11 cellular contexts compared by ENCODE assay signal in genomic region chr16:638034-638543, GRCh38. TPM values are rescaled to one million over a fixed set of nuclear protein-coding genes. Genes with fewer than 3 reads are reported as not detected.
DNase-seq lines count a peak whose midpoint lies in the region; ATAC-seq and TF ChIP-seq lines count a peak whose summit lies in the region.
"Had no signal": no experiment of that assay in that cellular context is flagged by ENCODE, and none has a peak within 500 bp of the region (broad histone marks: within the 10 kb centered on the region; RNA-seq: fewer than 3 reads in every experiment).

No MANE protein-coding gene starts in this region.

- H3K9ac ChIP-seq in Loucy (ENCODE audit: low read depth, low read length, poor library complexity, severe bottlenecking) = no peak overlapping the region

- no peaks in the 10 kb centered on the region for H3K36me3 Mint-ChIP-seq in CD4-positive, CD25-positive, alpha-beta regulatory T cell
- H3K36me3 Mint-ChIP-seq in effector memory CD8-positive, alpha-beta T cell (ENCODE audit: insufficient read depth) = peaks cover 24% of the 10 kb centered on the region
- peaks cover 4% of the 10 kb centered on the region for H3K36me3 Mint-ChIP-seq in neural crest cell (ENCODE audit: low read depth)

- DNase-seq in CD4-positive, CD25-positive, alpha-beta regulatory T cell = no peak
- DNase-seq in effector memory CD8-positive, alpha-beta T cell = no peak
- no peak for DNase-seq in neural crest cell (ENCODE audit: low read depth, low spot score)
- DNase-seq in UCSD-AML1 (lab: John Stamatoyannopoulos, UW; ENCODE audit: unreplicated experiment) = no peak
- DNase-seq in SHP77 treated with DMSO at 0.1 percent for 48 hours (lab: John Stamatoyannopoulos, UW) = no peak
- DNase-seq in hepatic stellate cell (ENCODE audit: low spot score) = no peak
- DNase-seq in SKM-1 treated with dmso at 0.1 percent for 144 hours (lab: John Stamatoyannopoulos, UW; ENCODE audit: unreplicated experiment) = no peak
- DNase-seq: activated CD4-positive, CD25-positive, alpha-beta regulatory T cell; activated T-cell treated with anti-CD3 and anti-CD28 coated beads for 4 hours; stimulated activated naive B cell treated with anti-CD40 and anti-IgM and Interleukin-4, amounts not matched to agents 10 μg/mL and 1 μg/mL and 100 μg/mL, for 72 hours had no signal

- TF ChIP-seq CTCF in Loucy (conservative IDR thresholded peaks at IDR 0.05; ENCODE audit: low read length) = no peak
- no peak for TF ChIP-seq CTCF in neural crest cell (conservative IDR thresholded peaks at IDR 0.05)

- H3K27me3 Mint-ChIP-seq in CD4-positive, CD25-positive, alpha-beta regulatory T cell = peaks cover 8% of the 10 kb centered on the region
- peaks cover 0 to 6% of the 10 kb centered on the region in 2 donors for H3K27me3 Mint-ChIP-seq in effector memory CD8-positive, alpha-beta T cell
- H3K27me3 Mint-ChIP-seq in neural crest cell (ENCODE audit: low read depth) = peaks cover 7% of the 10 kb centered on the region

- peak overlapping the region in 1 of 3 donors; percentile 14 for H3K27ac Mint-ChIP-seq in CD4-positive, CD25-positive, alpha-beta regulatory T cell
- H3K27ac Mint-ChIP-seq in effector memory CD8-positive, alpha-beta T cell = peak overlapping the region in 1 of 2 donors; percentile 55
- H3K27ac Mint-ChIP-seq in neural crest cell (ENCODE audit: unreplicated experiment) = no peak overlapping the region
- H3K27ac Mint-ChIP-seq: stimulated activated naive B cell treated with anti-CD40 and anti-IgM and Interleukin-4, amounts not matched to agents 10 μg/mL and 1 μg/mL and 100 μg/mL, for 72 hours had no signal

- no peaks in the 10 kb centered on the region for H4K20me1 ChIP-seq in Loucy (ENCODE audit: insufficient read depth, low read length, poor library complexity, severe bottlenecking)

- peak overlapping the region; percentile 11 to 77 (median 70) for H3K4me3 Mint-ChIP-seq in CD4-positive, CD25-positive, alpha-beta regulatory T cell
- peak overlapping the region; percentile 45 to 99 for H3K4me3 Mint-ChIP-seq in effector memory CD8-positive, alpha-beta T cell
- H3K4me3 Mint-ChIP-seq in neural crest cell = peak overlapping the region; percentile 78

- H3K27me3 ChIP-seq in CD4-positive, CD25-positive, alpha-beta regulatory T cell (ENCODE audit: control insufficient read depth, insufficient read depth, low read length) = no peaks in the 10 kb centered on the region
- no peaks in the 10 kb centered on the region for H3K27me3 ChIP-seq in Loucy (ENCODE audit: insufficient read depth, low read length, poor library complexity, severe bottlenecking)

- peaks cover 0 to 4% of the 10 kb centered on the region in 2 experiments for H3K9me3 ChIP-seq in CD4-positive, CD25-positive, alpha-beta regulatory T cell (ENCODE audit: control insufficient read depth in 2 of 2, low read length in 2 of 2)
- no peaks in the 10 kb centered on the region for H3K9me3 ChIP-seq in Loucy (ENCODE audit: insufficient read depth, low read depth, low read length)

- no peak overlapping the region for H3K27ac ChIP-seq in CD4-positive, CD25-positive, alpha-beta regulatory T cell (ENCODE audit: insufficient read depth, low read length, poor library complexity, severe bottlenecking)

- H3K4me1 ChIP-seq in CD4-positive, CD25-positive, alpha-beta regulatory T cell (ENCODE audit: control insufficient read depth, insufficient read depth, low read length, poor library complexity, severe bottlenecking) = peaks cover 37% of the 10 kb centered on the region
- peaks cover 5% of the 10 kb centered on the region for H3K4me1 ChIP-seq in Loucy (ENCODE audit: insufficient read depth, low read length, poor library complexity, severe bottlenecking)

- H3K9me2 ChIP-seq in Loucy (replicated peaks; ENCODE audit: low read depth, low read length) = no peaks in the 10 kb centered on the region

- peaks cover 19% of the 10 kb centered on the region for H3K79me2 ChIP-seq in Loucy (ENCODE audit: insufficient read depth, low read length)

- no peak for ATAC-seq in CD4-positive, CD25-positive, alpha-beta regulatory T cell (ENCODE audit: low read depth in 2 of 2)
- no peak for ATAC-seq in effector memory CD8-positive, alpha-beta T cell (replicated peaks)
- ATAC-seq: stimulated activated naive B cell treated with anti-CD40 and anti-IgM and Interleukin-4, amounts not matched to agents 10 μg/mL and 1 μg/mL and 100 μg/mL, for 72 hours had no signal

- no peak overlapping the region for H2AFZ ChIP-seq in Loucy (ENCODE audit: low read length)

- H3K4me3 ChIP-seq in CD4-positive, CD25-positive, alpha-beta regulatory T cell (ENCODE audit: low read depth, low read length) = no peak overlapping the region
- peak overlapping the region; percentile 75 for H3K4me3 ChIP-seq in Loucy (ENCODE audit: low read length, poor library complexity, severe bottlenecking)

- H3K9me3 Mint-ChIP-seq in CD4-positive, CD25-positive, alpha-beta regulatory T cell = peaks cover 0 to 3% (median 0%) of the 10 kb centered on the region in 7 donors
- H3K9me3 Mint-ChIP-seq in effector memory CD8-positive, alpha-beta T cell = peaks cover 0 to 2% of the 10 kb centered on the region in 2 donors
- H3K9me3 Mint-ChIP-seq in neural crest cell = no peaks in the 10 kb centered on the region

- no peaks in the 10 kb centered on the region for H3K36me3 ChIP-seq in CD4-positive, CD25-positive, alpha-beta regulatory T cell (ENCODE audit: control insufficient read depth, insufficient read depth, low read length)
- no peaks in the 10 kb centered on the region for H3K36me3 ChIP-seq in Loucy (ENCODE audit: insufficient read depth, low read length)

- H3K4me1 Mint-ChIP-seq in CD4-positive, CD25-positive, alpha-beta regulatory T cell = peaks cover 0 to 17% (median 4%) of the 10 kb centered on the region in 4 donors
- H3K4me1 Mint-ChIP-seq in effector memory CD8-positive, alpha-beta T cell (ENCODE audit: low read depth in 2 of 2) = peaks cover 7 to 10% of the 10 kb centered on the region in 2 donors
- peaks cover 5% of the 10 kb centered on the region for H3K4me1 Mint-ChIP-seq in neural crest cell

- H3F3A ChIP-seq in Loucy (ENCODE audit: low read depth) = no peaks in the 10 kb centered on the region

- peak overlapping the region; percentile 74 for H3K4me2 ChIP-seq in Loucy (ENCODE audit: low read depth, low read length, poor library complexity, severe bottlenecking)

RNA-seq across cellular contexts. Expression of gene METTL26, which starts 2.0 kb away (rescaled TPM):
- 45.3 TPM for total RNA-seq in CD4-positive, CD25-positive, alpha-beta regulatory T cell
- polyA plus RNA-seq in CD4-positive, CD25-positive, alpha-beta regulatory T cell = 100 to 1,000 TPM in 2 of 4 donors, 10 to 100 TPM in 2; 82.7 to 133 (median 102) TPM
- 73.4 and 75.3 TPM in 2 replicates for total RNA-seq in neural crest cell

RNA-seq across cellular contexts. Expression of gene MCRIP2, which starts 3.5 kb away (rescaled TPM):
- total RNA-seq in CD4-positive, CD25-positive, alpha-beta regulatory T cell = 10.5 TPM
- 10 to 100 TPM; 18.0 to 23.1 (median 18.4) TPM for polyA plus RNA-seq in CD4-positive, CD25-positive, alpha-beta regulatory T cell
- 16.2 and 17.6 TPM in 2 replicates for total RNA-seq in neural crest cell

RNA-seq across cellular contexts. Expression of gene WFIKKN1, which starts 7.3 kb away (rescaled TPM):
- total RNA-seq in CD4-positive, CD25-positive, alpha-beta regulatory T cell = 0.22 TPM
- polyA plus RNA-seq in CD4-positive, CD25-positive, alpha-beta regulatory T cell = not detected
- 8.1 and 8.5 TPM in 2 replicates for total RNA-seq in neural crest cell

RNA-seq across cellular contexts. Expression of gene WDR90, which starts 11.1 kb away (rescaled TPM):
- total RNA-seq in CD4-positive, CD25-positive, alpha-beta regulatory T cell = 11.4 TPM
- 1 to 10 TPM in 2 of 4 donors, under 1 TPM in 2; 0.89 to 2.5 (median 1.1) TPM for polyA plus RNA-seq in CD4-positive, CD25-positive, alpha-beta regulatory T cell
- 95.8 and 97.0 TPM in 2 replicates for total RNA-seq in neural crest cell

RNA-seq across cellular contexts. Expression of gene RHOT2, which starts 29.8 kb away (rescaled TPM):
- total RNA-seq in CD4-positive, CD25-positive, alpha-beta regulatory T cell = 212 TPM
- polyA plus RNA-seq in CD4-positive, CD25-positive, alpha-beta regulatory T cell = 10 to 100 TPM; 34.3 to 47.1 (median 38.4) TPM
- total RNA-seq in neural crest cell = 171 and 189 TPM in 2 replicates
